Comparison of ENCODE assay signal across 17 cellular contexts in the genomic region with DNA sequence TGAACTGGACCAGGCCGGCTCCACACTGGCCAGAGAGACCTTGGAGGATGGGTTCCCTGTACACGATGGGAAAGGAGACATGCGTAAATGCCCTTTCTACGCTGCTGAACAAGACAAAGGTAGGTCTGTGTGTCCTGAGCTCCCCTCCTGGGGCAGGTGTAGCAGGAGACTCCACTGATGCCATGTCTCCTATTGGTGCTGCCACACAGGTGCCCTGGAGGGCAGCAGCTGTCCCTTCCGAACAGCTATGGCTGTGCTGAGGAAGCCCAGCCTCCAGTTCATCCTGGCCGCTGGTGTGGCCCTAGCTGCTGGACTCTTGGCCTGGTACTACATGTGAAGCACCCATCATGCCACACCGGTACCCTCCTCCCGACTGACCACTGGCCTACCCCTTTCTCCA. TPM values are rescaled to one million over a fixed set of nuclear protein-coding genes. Genes with fewer than 3 reads are reported as not detected.
A peak's percentile ranks its signal among the peaks of the same experiment; 100 is the strongest.
DNase-seq lines count a peak whose midpoint lies in the region; ATAC-seq and TF ChIP-seq lines count a peak whose summit lies in the region.
"Had no signal": no experiment of that assay in that cellular context is flagged by ENCODE, and none has a peak within 500 bp of the region (broad histone marks: within the 10 kb centered on the region; RNA-seq: fewer than 3 reads in every experiment).

No MANE protein-coding gene starts in this region.

- H4K20me1 ChIP-seq in osteoblast (ENCODE audit: insufficient read depth, low read length) = peaks cover 24% of the 10 kb centered on the region

- no peaks in the 10 kb centered on the region for H3K27me3 ChIP-seq in osteoblast (ENCODE audit: insufficient read depth, low read length)
- no peaks in the 10 kb centered on the region for H3K27me3 ChIP-seq in brain microvascular endothelial cell (replicated peaks)
- H3K27me3 ChIP-seq: BE2C had no signal

- CTCF ChIA-PET in activated CD8-positive, alpha-beta memory T cell treated with anti-CD3 and anti-CD28 coated beads, Interleukin-2, amount 10 ng/mL, durations not matched to agents 7 days and 5 days (lab: Charles Lee) = interaction anchor here (0.7 to 8.6 kb wide), 7 partner anchors 8 to 111 kb away, joined by 3 to 136 read pairs (median 31); no protein-coding TSS in a partner anchor
- CTCF ChIA-PET in Calu3 (lab: Charles Lee) = interaction anchor here (0.7 to 1.1 kb wide), 2 partner anchors 9 to 150 kb away, joined by 3 read pairs; no protein-coding TSS in a partner anchor

- no peak overlapping the region for H3K4me2 ChIP-seq in osteoblast (ENCODE audit: insufficient read depth, low read length)

- H3K27ac ChIP-seq in osteoblast (ENCODE audit: low read depth, low read length) (no peak overlapping the region), brain microvascular endothelial cell (no peak overlapping the region)

- TF ChIP-seq CTCF in Calu3 (IDR thresholded peaks at IDR 0.05; ENCODE audit: unreplicated experiment) (no peak), osteoblast (IDR thresholded peaks at IDR 0.05; ENCODE audit: extremely low read depth, low read depth, low read length) (no peak), brain microvascular endothelial cell (IDR thresholded peaks at IDR 0.05; ENCODE audit: low read depth, low read length, missing control alignments) (no peak)

- H3K36me3 Mint-ChIP-seq in activated CD8-positive, alpha-beta memory T cell treated with anti-CD3 and anti-CD28 coated beads, Interleukin-2, amount 10 ng/mL, durations not matched to agents 7 days and 5 days = peaks cover 44% of the 10 kb centered on the region
- peaks cover 64% of the 10 kb centered on the region for H3K36me3 Mint-ChIP-seq in Calu3 (ENCODE audit: insufficient read depth, unreplicated experiment)
- H3K36me3 Mint-ChIP-seq in central memory CD8-positive, alpha-beta T cell (ENCODE audit: insufficient read depth) = peaks cover 49% of the 10 kb centered on the region

- H3K4me3 Mint-ChIP-seq in activated CD8-positive, alpha-beta memory T cell treated with anti-CD3 and anti-CD28 coated beads, Interleukin-2, amount 10 ng/mL, durations not matched to agents 7 days and 5 days = no peak overlapping the region
- no peak overlapping the region for H3K4me3 Mint-ChIP-seq in Calu3 (ENCODE audit: low read depth, unreplicated experiment)
- H3K4me3 Mint-ChIP-seq in central memory CD8-positive, alpha-beta T cell = no peak overlapping the region
- H3K4me3 Mint-ChIP-seq: CD8-positive, alpha-beta T cell had no signal

- intact Hi-C loops in Calu3 (cut with micrococcal nuclease; ENCODE audit: unreplicated experiment) = no loop called here

- H3K36me3 ChIP-seq in osteoblast (ENCODE audit: insufficient read depth, low read length) (peaks cover 60% of the 10 kb centered on the region), brain microvascular endothelial cell (replicated peaks) (peaks cover 77% of the 10 kb centered on the region)

- no peaks in the 10 kb centered on the region for H3K9me3 Mint-ChIP-seq in activated CD8-positive, alpha-beta memory T cell treated with anti-CD3 and anti-CD28 coated beads, Interleukin-2, amount 10 ng/mL, durations not matched to agents 7 days and 5 days (ENCODE audit: low read depth)
- no peaks in the 10 kb centered on the region for H3K9me3 Mint-ChIP-seq in Calu3 (ENCODE audit: low read depth, unreplicated experiment)
- no peaks in the 10 kb centered on the region for H3K9me3 Mint-ChIP-seq in central memory CD8-positive, alpha-beta T cell
- H3K9me3 Mint-ChIP-seq: CD8-positive, alpha-beta T cell had no signal

- peak overlapping the region; percentile 40 for H3K27ac Mint-ChIP-seq in activated CD8-positive, alpha-beta memory T cell treated with anti-CD3 and anti-CD28 coated beads, Interleukin-2, amount 10 ng/mL, durations not matched to agents 7 days and 5 days
- H3K27ac Mint-ChIP-seq in Calu3 (ENCODE audit: unreplicated experiment) = no peak overlapping the region
- peak overlapping the region; percentile 41 for H3K27ac Mint-ChIP-seq in central memory CD8-positive, alpha-beta T cell (ENCODE audit: low read depth)

- no peaks in the 10 kb centered on the region for H3K27me3 Mint-ChIP-seq in activated CD8-positive, alpha-beta memory T cell treated with anti-CD3 and anti-CD28 coated beads, Interleukin-2, amount 10 ng/mL, durations not matched to agents 7 days and 5 days
- no peaks in the 10 kb centered on the region for H3K27me3 Mint-ChIP-seq in Calu3 (ENCODE audit: unreplicated experiment)
- no peaks in the 10 kb centered on the region for H3K27me3 Mint-ChIP-seq in central memory CD8-positive, alpha-beta T cell

- no peak overlapping the region for H2AFZ ChIP-seq in osteoblast (ENCODE audit: low read length)

- H3K4me1 Mint-ChIP-seq in activated CD8-positive, alpha-beta memory T cell treated with anti-CD3 and anti-CD28 coated beads, Interleukin-2, amount 10 ng/mL, durations not matched to agents 7 days and 5 days = peaks cover 61% of the 10 kb centered on the region
- H3K4me1 Mint-ChIP-seq in Calu3 (ENCODE audit: low read depth, unreplicated experiment) = no peaks in the 10 kb centered on the region
- H3K4me1 Mint-ChIP-seq in central memory CD8-positive, alpha-beta T cell = peaks cover 49% of the 10 kb centered on the region

- H3K9me3 ChIP-seq in osteoblast (ENCODE audit: low read depth, low read length) = no peaks in the 10 kb centered on the region
- H3K9me3 ChIP-seq: BE2C had no signal

- DNase-seq in activated CD8-positive, alpha-beta memory T cell treated with anti-CD3 and anti-CD28 coated beads, Interleukin-2, amount 10 ng/mL, durations not matched to agents 7 days and 5 days = no peak
- no peak for DNase-seq in activated CD8-positive, alpha-beta memory T cell treated with anti-CD3 and anti-CD28 coated beads, Interleukin-2, amount 50 U/mL, for 4 hours
- DNase-seq in Calu3 (no peak), osteoblast (ENCODE audit: insufficient read length, low spot score, missing footprints) (peak; percentile 37), medulla oblongata (ENCODE audit: extremely low spot score) (no peak), NCI-H2196 (lab: John Stamatoyannopoulos, UW; ENCODE audit: unreplicated experiment) (no peak), brain microvascular endothelial cell (no peak)
- no peak for DNase-seq in central memory CD8-positive, alpha-beta T cell (ENCODE audit: low spot score in 2 of 2)
- DNase-seq: BE2C; CD8-positive, alpha-beta T cell; KG1; NCI-H1694 treated with DMSO at 0.1 percent for 48 hours; NCI-H2107; NCI-H226; NCI-H524; RPMI8226; SIG-M5 had no signal

- no peak for ATAC-seq in activated CD8-positive, alpha-beta memory T cell treated with anti-CD3 and anti-CD28 coated beads, Interleukin-2, amount 10 ng/mL, durations not matched to agents 7 days and 5 days
- no peak for ATAC-seq in central memory CD8-positive, alpha-beta T cell (replicated peaks; ENCODE audit: extremely low read depth, poor library complexity, severe bottlenecking)
- ATAC-seq: CD8-positive, alpha-beta T cell had no signal

- TSS peak; percentile 20 for BruUV-seq in Calu3 (replicated peaks; lab: Mats Ljungman, UMichigan)

- H3K4me3 ChIP-seq in osteoblast (ENCODE audit: insufficient read depth, low read length) (no peak overlapping the region), brain microvascular endothelial cell (ENCODE audit: low read depth, low read length) (no peak overlapping the region)

- H3K4me1 ChIP-seq in osteoblast (ENCODE audit: insufficient read depth, low read length) = no peaks in the 10 kb centered on the region
- H3K4me1 ChIP-seq: BE2C had no signal

- in situ Hi-C loops in brain microvascular endothelial cell (cut with HindIII; ENCODE audit: low pct_ligation_motif_present, low sequenced_read_pairs) = no loop called here

- H3K79me2 ChIP-seq in osteoblast (ENCODE audit: insufficient read depth, low read length) = peaks cover 13% of the 10 kb centered on the region

RNA-seq across cellular contexts. Expression of a gene that starts 29.2 kb away (rescaled TPM):
- 10 to 100 TPM; 45.2 to 57.3 TPM for total RNA-seq in activated CD8-positive, alpha-beta memory T cell treated with anti-CD3 and anti-CD28 coated beads, Interleukin-2, amount 10 ng/mL, durations not matched to agents 7 days and 5 days
- 6.2 and 7.9 TPM in 2 replicates for total RNA-seq in Calu3 (2022)
- total RNA-seq in osteoblast = 10.5 and 13.6 TPM in 2 replicates

RNA-seq across cellular contexts. Expression of a gene that starts 33.2 kb away (rescaled TPM):
- total RNA-seq in activated CD8-positive, alpha-beta memory T cell treated with anti-CD3 and anti-CD28 coated beads, Interleukin-2, amount 10 ng/mL, durations not matched to agents 7 days and 5 days = 100 to 1,000 TPM in 1 of 2 experiments, 10 to 100 TPM in 1; 96.5 to 103 TPM
- total RNA-seq in Calu3 (2022) (79.2 and 103 TPM in 2 replicates), osteoblast (39.4 and 44.5 TPM in 2 replicates)

RNA-seq across cellular contexts. Expression of a gene that starts 35.0 kb away (rescaled TPM):
- total RNA-seq in activated CD8-positive, alpha-beta memory T cell treated with anti-CD3 and anti-CD28 coated beads, Interleukin-2, amount 10 ng/mL, durations not matched to agents 7 days and 5 days = 10 to 100 TPM; 52.5 to 72.5 TPM
- total RNA-seq in Calu3 (2022) (101 and 118 TPM in 2 replicates), osteoblast (71.0 and 90.5 TPM in 2 replicates)

RNA-seq across cellular contexts. Expression of a gene that starts 46.7 kb away (rescaled TPM):
- total RNA-seq in activated CD8-positive, alpha-beta memory T cell treated with anti-CD3 and anti-CD28 coated beads, Interleukin-2, amount 10 ng/mL, durations not matched to agents 7 days and 5 days = under 1 TPM in 1 of 2 experiments, not detected in 1; 0.14 TPM
- total RNA-seq in Calu3 (2022) = not detected in 2 replicates
- total RNA-seq in osteoblast = under 0.01 TPM in 1 of 2 replicates, not detected in the other
